8 cellular contexts compared by ENCODE assay signal in the genomic region with DNA sequence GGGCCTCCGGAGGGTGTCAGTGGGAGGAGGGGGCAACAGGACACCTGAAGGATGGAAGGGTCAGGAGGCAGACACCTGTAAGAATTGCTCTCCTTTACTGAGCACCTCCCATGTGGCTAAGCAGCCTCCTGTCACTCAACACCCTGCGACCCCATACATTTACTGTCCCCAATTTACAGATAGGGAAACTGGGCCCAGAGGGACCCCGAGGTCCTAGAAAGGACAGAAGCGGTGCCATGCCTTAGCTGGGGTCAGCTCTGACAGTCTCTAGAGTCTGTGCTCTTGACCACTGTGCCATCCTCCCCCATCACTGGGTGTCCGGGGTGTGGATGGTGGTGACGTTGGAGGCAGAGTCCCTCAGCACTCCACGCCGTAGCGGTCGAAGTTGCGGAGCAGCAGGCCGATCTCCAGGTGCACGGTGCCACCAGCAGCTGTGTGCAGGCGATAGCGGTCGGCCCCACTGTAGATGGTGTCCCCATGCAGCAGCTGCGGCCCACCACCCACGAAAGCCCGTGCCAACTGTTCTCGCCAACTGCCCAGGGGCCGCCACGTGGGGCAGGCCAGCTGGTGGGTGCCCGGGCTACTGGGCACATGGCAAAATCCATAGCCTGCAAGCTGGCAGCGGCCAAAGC. TPM values are rescaled to one million over a fixed set of nuclear protein-coding genes. Genes with fewer than 3 reads are reported as not detected.
DNase-seq lines count a peak whose midpoint lies in the region; ATAC-seq and TF ChIP-seq lines count a peak whose summit lies in the region.

No MANE protein-coding gene starts in this region.

- no peak for ATAC-seq in IMR-90 (ENCODE audit: low read depth)

- H3K36me3 Mint-ChIP-seq in dendritic cell treated with granulocyte-macrophage colony-stimulating factor and Interleukin-4, amounts not matched to agents 40 ng/mL and 50 ng/mL, for 4 days (ENCODE audit: low read depth), result peaks cover 58% of the 10 kb centered on the region
- H3K36me3 Mint-ChIP-seq in nephron progenitor cell (ENCODE audit: low read depth), result no peaks in the 10 kb centered on the region

- peak overlapping the region; percentile 73 for H3K27ac ChIP-seq in IMR-90 (ENCODE audit: insufficient read depth, low read length)

- H3K9ac ChIP-seq in IMR-90 (ENCODE audit: low read depth, low read length), result peak overlapping the region; percentile 86

- intact Hi-C loops in IMR-90 (cut with micrococcal nuclease), result loop anchor here (5.0 kb wide), 2 partner anchors 43 to 92 kb away; partner anchors contain the start of genes BCKDHA, EXOSC5 and HNRNPUL1
- intact Hi-C loops in dendritic cell treated with granulocyte-macrophage colony-stimulating factor and Interleukin-4, amounts not matched to agents 40 ng/mL and 50 ng/mL, for 4 days (cut with micrococcal nuclease), result loop anchor here (5.0 to 10.0 kb wide), 2 partner anchors 42 to 70 kb away; partner anchors contain the start of genes B3GNT8 and CCDC97

- peaks cover 8 to 40% of the 10 kb centered on the region in 2 experiments; a peak in 3 of 4 replicates for H3K79me1 ChIP-seq in IMR-90 (ENCODE audit: low read depth in 1 of 2, low read length in 2 of 2)

- no peak overlapping the region; the same call in 1 of the 2 replicates for H2BK20ac ChIP-seq in IMR-90 (ENCODE audit: low read depth, low read length)

- no peaks in the 10 kb centered on the region for H3K9me1 ChIP-seq in IMR-90 (ENCODE audit: insufficient read depth, low read length)

- H2AFZ ChIP-seq in IMR-90 (replicated peaks; ENCODE audit: low read length, poor library complexity), result peak overlapping the region; percentile 88

- peak overlapping the region; percentile 47; the same call in 1 of the 2 replicates for H4K5ac ChIP-seq in IMR-90 (ENCODE audit: low read depth, low read length)

- no peak for TF ChIP-seq POLR2A in IMR-90 (IDR thresholded peaks at IDR 0.05; ENCODE audit: low read depth, low read length)

- H3K56ac ChIP-seq in IMR-90 (ENCODE audit: extremely low read depth, insufficient read depth, low read length), result no peak overlapping the region

- peak overlapping the region; percentile 75 for H3K4me3 ChIP-seq in BE2C (ENCODE audit: low read depth, low read length)
- peak overlapping the region; percentile 76 for H3K4me3 ChIP-seq in IMR-90 (ENCODE audit: insufficient read depth, low read depth, low read length)

- H3K36me3 ChIP-seq in BE2C, result no peaks in the 10 kb centered on the region
- no peaks in the 10 kb centered on the region for H3K36me3 ChIP-seq in IMR-90 (ENCODE audit: control insufficient read depth, insufficient read depth, low read length)

- peak overlapping the region; percentile 73; the same call in 1 of the 2 replicates for H3K14ac ChIP-seq in IMR-90 (replicated peaks; ENCODE audit: low read depth, low read length)

- H2BK120ac ChIP-seq in IMR-90 (ENCODE audit: low read depth, low read length), result peak overlapping the region; percentile 71

- H3K4me1 ChIP-seq in BE2C (0 out of 2 replicates have a peak, but pooled peaks cover 3% of the 10 kb centered on the region), IMR-90 (ENCODE audit: control insufficient read depth, insufficient read depth, low read length) (no peaks in the 10 kb centered on the region)

- peak overlapping the region; percentile 56; the same call in 1 of the 3 replicates for H2BK15ac ChIP-seq in IMR-90 (ENCODE audit: low read depth, low read length)

- POLR2A ChIA-PET in IMR-90 (lab: Charles Lee; ENCODE audit: unreplicated experiment), result no interaction called here

- in situ Hi-C loops in IMR-90 (cut with MboI; ENCODE audit: low sequenced_read_pairs), result no loop called here

- H4K20me1 ChIP-seq in IMR-90 (ENCODE audit: insufficient read depth, low read length), result peaks cover 37% of the 10 kb centered on the region

- H3K4me2 ChIP-seq in IMR-90 (ENCODE audit: low read depth, low read length), result peak overlapping the region; percentile 76

- DNase-seq in BE2C (no peak), IMR-90 (no peak), nephron progenitor cell (no peak), NCI-H2227 treated with DMSO at 0.1 percent for 48 hours (lab: John Stamatoyannopoulos, UW) (no peak), D341Med (ENCODE audit: low spot score) (no peak), NCI-H1092 treated with DMSO at 0.1 percent for 48 hours (lab: John Stamatoyannopoulos, UW) (no peak)
- DNase-seq in stimulated activated CD4-positive, alpha-beta T cell treated with anti-CD3 and anti-CD28 coated beads, Interleukin-2, amount 100 ng/mL, for 24 hours, result no peak

- BruUV-seq in IMR-90 (replicated peaks; lab: Mats Ljungman, UMichigan), result no TSS peak

- H2AK9ac ChIP-seq in IMR-90 (replicated peaks; ENCODE audit: low read depth, low read length, poor library complexity), result peak overlapping the region; percentile 86

- H3K4me1 Mint-ChIP-seq in dendritic cell treated with granulocyte-macrophage colony-stimulating factor and Interleukin-4, amounts not matched to agents 40 ng/mL and 50 ng/mL, for 4 days (ENCODE audit: low read depth), result peaks cover 60% of the 10 kb centered on the region
- H3K4me1 Mint-ChIP-seq in nephron progenitor cell, result peaks cover 35% of the 10 kb centered on the region

- 0 out of 2 replicates have a peak overlapping the region, but pooled peaks have one; percentile 32 for H4K91ac ChIP-seq in IMR-90 (ENCODE audit: insufficient read depth, low read depth, low read length)

- H3K27me3 ChIP-seq in BE2C (peaks cover 27% of the 10 kb centered on the region), IMR-90 (ENCODE audit: control insufficient read depth, insufficient read depth, low read length) (no peaks in the 10 kb centered on the region)

- WGBS in IMR-90 (ENCODE audit: extremely low coverage in 2 of 2, insufficient read length in 1 of 2), 2 experiments, result 93% methylated on average over 15 of the region's 24 CpGs; no CpG with 5 or more reads in 1 of the 2 experiments

- peak overlapping the region; percentile 58 for H3K18ac ChIP-seq in IMR-90 (ENCODE audit: low read depth, low read length)

- H3K9me3 ChIP-seq in BE2C (no peaks in the 10 kb centered on the region), IMR-90 (ENCODE audit: control insufficient read depth, insufficient read depth, low read length) (no peaks in the 10 kb centered on the region)

- peak overlapping the region; percentile 49 to 87; a peak in 1 of 4 replicates for H4K8ac ChIP-seq in IMR-90 (ENCODE audit: low read depth in 2 of 2, low read length in 2 of 2)

- TF ChIP-seq RAD21 in IMR-90 (IDR thresholded peaks at IDR 0.05; ENCODE audit: low read length), result no peak

- no peaks in the 10 kb centered on the region for H3K27me3 Mint-ChIP-seq in dendritic cell treated with granulocyte-macrophage colony-stimulating factor and Interleukin-4, amounts not matched to agents 40 ng/mL and 50 ng/mL, for 4 days
- H3K27me3 Mint-ChIP-seq in nephron progenitor cell (ENCODE audit: low read depth, poor library complexity), result peaks cover 7% of the 10 kb centered on the region

- H2AK5ac ChIP-seq in IMR-90 (ENCODE audit: low read depth, low read length), result peak overlapping the region; percentile 77

- no peak overlapping the region for H3K23ac ChIP-seq in IMR-90 (ENCODE audit: low read depth, low read length)

- H2BK5ac ChIP-seq in IMR-90 (ENCODE audit: low read depth, low read length, poor library complexity, severe bottlenecking), result peak overlapping the region; percentile 42

- CTCF ChIA-PET in IMR-90 (lab: Yijun Ruan, JAX), result no interaction called here

- dilution Hi-C loops in IMR-90 (cut with HindIII; ENCODE audit: low sequenced_read_pairs, unreplicated experiment), result no loop called here

- H3K9me3 Mint-ChIP-seq in dendritic cell treated with granulocyte-macrophage colony-stimulating factor and Interleukin-4, amounts not matched to agents 40 ng/mL and 50 ng/mL, for 4 days, result no peaks in the 10 kb centered on the region
- H3K9me3 Mint-ChIP-seq in nephron progenitor cell, result no peaks in the 10 kb centered on the region

- H3K27ac Mint-ChIP-seq in dendritic cell treated with granulocyte-macrophage colony-stimulating factor and Interleukin-4, amounts not matched to agents 40 ng/mL and 50 ng/mL, for 4 days, result peak overlapping the region; percentile 88
- no peak overlapping the region for H3K27ac Mint-ChIP-seq in nephron progenitor cell

- no peak for TF ChIP-seq CTCF in BE2C (IDR thresholded peaks at IDR 0.05; ENCODE audit: low read depth, low read length)
- no peak for TF ChIP-seq CTCF in IMR-90 (conservative IDR thresholded peaks at IDR 0.05; ENCODE audit: low read depth, low read length)
- no peak for TF ChIP-seq CTCF in nephron progenitor cell (IDR thresholded peaks at IDR 0.05)

- peak overlapping the region; percentile 70 for H3K4me3 Mint-ChIP-seq in dendritic cell treated with granulocyte-macrophage colony-stimulating factor and Interleukin-4, amounts not matched to agents 40 ng/mL and 50 ng/mL, for 4 days
- peak overlapping the region; percentile 88 for H3K4me3 Mint-ChIP-seq in nephron progenitor cell

- H3K4ac ChIP-seq in IMR-90 (ENCODE audit: low read depth, low read length), result peak overlapping the region; percentile 73

RNA-seq across cellular contexts. Expression of gene TGFB1, which starts 0.7 kb away (rescaled TPM):
- polyA plus RNA-seq in BE2C (2012; ENCODE audit: insufficient read depth, insufficient read length, low read depth), result 115 TPM
- total RNA-seq in IMR-90 (2012; rRNA removed), result 3.2 and 3.9 TPM in 2 replicates
- polyA plus RNA-seq in IMR-90 (2012; rRNA removed), result 26.7 and 27.8 TPM in 2 replicates
- 26.6 and 36.6 TPM in 2 replicates for polyA plus RNA-seq in IMR-90 (2012; cell fraction: cytosol; rRNA removed)
- polyA plus RNA-seq in IMR-90 (2012; cell fraction: nucleus; rRNA removed; ENCODE audit: low replicate concordance), result 47.5 and 90.5 TPM in 2 replicates

RNA-seq across cellular contexts. Expression of gene B9D2, which starts 9.5 kb away (rescaled TPM):
- 28.2 TPM for polyA plus RNA-seq in BE2C (2012; ENCODE audit: insufficient read depth, insufficient read length, low read depth)
- 4.7 and 6.1 TPM in 2 replicates for total RNA-seq in IMR-90 (2012; rRNA removed)
- 9.7 and 11.5 TPM in 2 replicates for polyA plus RNA-seq in IMR-90 (2012; rRNA removed)
- polyA plus RNA-seq in IMR-90 (2012; cell fraction: cytosol; rRNA removed), result 10.3 and 13.1 TPM in 2 replicates
- polyA plus RNA-seq in IMR-90 (2012; cell fraction: nucleus; rRNA removed; ENCODE audit: low replicate concordance), result 4.0 and 7.2 TPM in 2 replicates

RNA-seq across cellular contexts. Expression of gene TMEM91, which starts 21.9 kb away (rescaled TPM):
- polyA plus RNA-seq in BE2C (2012; ENCODE audit: insufficient read depth, insufficient read length, low read depth), result 3.7 TPM
- total RNA-seq in IMR-90 (2012; rRNA removed), result 1.4 and 1.9 TPM in 2 replicates
- polyA plus RNA-seq in IMR-90 (2012; rRNA removed), result 4.8 and 5.5 TPM in 2 replicates
- 4.8 and 7.3 TPM in 2 replicates for polyA plus RNA-seq in IMR-90 (2012; cell fraction: cytosol; rRNA removed)
- polyA plus RNA-seq in IMR-90 (2012; cell fraction: nucleus; rRNA removed; ENCODE audit: low replicate concordance), result 28.2 and 31.9 TPM in 2 replicates

RNA-seq across cellular contexts. Expression of gene EXOSC5, which starts 42.7 kb away (rescaled TPM):
- 398 TPM for polyA plus RNA-seq in BE2C (2012; ENCODE audit: insufficient read depth, insufficient read length, low read depth)
- 11.4 and 19.0 TPM in 2 replicates for total RNA-seq in IMR-90 (2012; rRNA removed)
- 25.2 and 34.0 TPM in 2 replicates for polyA plus RNA-seq in IMR-90 (2012; rRNA removed)
- polyA plus RNA-seq in IMR-90 (2012; cell fraction: cytosol; rRNA removed), result 26.6 and 36.2 TPM in 2 replicates
- polyA plus RNA-seq in IMR-90 (2012; cell fraction: nucleus; rRNA removed; ENCODE audit: low replicate concordance), result 7.0 and 16.4 TPM in 2 replicates

RNA-seq across cellular contexts. Expression of gene BCKDHA, which starts 43.2 kb away (rescaled TPM):
- polyA plus RNA-seq in BE2C (2012; ENCODE audit: insufficient read depth, insufficient read length, low read depth), result 274 TPM
- total RNA-seq in IMR-90 (2012; rRNA removed), result 6.4 and 7.7 TPM in 2 replicates
- 7.6 and 9.6 TPM in 2 replicates for polyA plus RNA-seq in IMR-90 (2012; rRNA removed)
- 11.8 and 37.7 TPM in 2 replicates for polyA plus RNA-seq in IMR-90 (2012; cell fraction: cytosol; rRNA removed)
- 13.5 and 42.6 TPM in 2 replicates for polyA plus RNA-seq in IMR-90 (2012; cell fraction: nucleus; rRNA removed; ENCODE audit: low replicate concordance)
